Comparison of ENCODE assay signal across 1 cellular context in the genomic region with DNA sequence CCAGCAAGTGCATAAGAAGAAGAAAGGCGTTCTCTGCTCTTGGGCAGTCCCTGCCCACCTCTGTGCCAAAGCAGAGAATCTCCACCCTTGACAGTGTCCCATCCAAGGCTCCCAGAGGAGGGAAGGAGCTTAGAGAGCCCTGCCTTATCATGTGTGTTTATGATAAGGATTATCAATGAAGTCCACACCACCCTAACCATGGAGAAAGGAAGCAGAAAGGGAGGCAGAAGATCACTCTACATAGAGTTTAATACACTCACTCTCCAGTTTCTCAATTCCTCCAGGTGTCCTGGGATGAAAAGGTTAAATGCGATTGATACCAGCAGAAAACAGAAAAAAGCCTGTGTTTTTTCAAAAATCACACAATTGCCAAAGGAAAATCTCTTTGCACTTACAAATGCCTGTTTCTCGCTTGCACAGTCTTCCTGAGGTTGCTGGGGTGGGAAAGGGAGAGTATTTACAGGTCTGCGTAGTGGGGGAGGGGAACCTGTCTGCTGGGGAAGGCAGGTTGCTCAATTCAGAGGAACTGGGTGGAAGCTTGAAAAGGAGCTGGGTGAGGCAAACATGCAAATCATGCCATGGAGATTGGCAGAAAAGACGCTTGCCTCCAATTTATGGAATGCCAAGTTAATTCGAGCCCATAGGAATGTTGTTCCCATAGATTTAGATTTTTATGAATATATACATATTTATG.
TF ChIP-seq lines count a peak whose summit lies in the region.

No MANE protein-coding gene starts in this region.

TF ChIP-seq in H1, 55 proteins besides CTCF, POLR2A, EP300 and RAD21 (continued from another document):
- TF ChIP-seq HDAC6 (IDR thresholded peaks at IDR 0.05; ENCODE audit: low read depth, low read length) = no peak
